22 cellular contexts compared by ENCODE assay signal in the genomic region with DNA sequence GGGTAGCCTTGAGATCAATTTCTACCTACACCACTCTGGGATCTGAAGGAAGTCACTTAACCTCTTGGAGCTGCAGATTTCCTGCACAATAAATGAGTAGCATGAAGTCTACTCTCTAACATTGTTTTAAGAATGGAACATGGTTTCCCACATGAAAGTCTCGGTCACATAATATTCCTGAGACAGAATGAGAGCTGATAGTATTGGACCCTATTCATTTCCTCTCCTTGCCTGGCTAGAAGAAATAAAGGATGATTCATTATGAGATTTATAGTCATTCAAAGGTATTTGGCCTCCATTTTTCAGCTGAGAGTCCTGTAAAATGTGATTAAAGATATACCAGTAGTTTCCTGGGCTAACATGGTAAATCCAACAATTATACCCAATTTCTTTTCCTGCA. TPM values are rescaled to one million over a fixed set of nuclear protein-coding genes. Genes with fewer than 3 reads are reported as not detected.
A peak's percentile ranks its signal among the peaks of the same experiment; 100 is the strongest.
DNase-seq lines count a peak whose midpoint lies in the region; ATAC-seq, FAIRE-seq and TF ChIP-seq lines count a peak whose summit lies in the region.
"Had no signal": no experiment of that assay in that cellular context is flagged by ENCODE, and none has a peak within 500 bp of the region (broad histone marks: within the 10 kb centered on the region; RNA-seq: fewer than 3 reads in every experiment).

No MANE protein-coding gene starts in this region.

- H4K20me1 ChIP-seq in mammary epithelial cell (ENCODE audit: insufficient read depth, low read length), result no peaks in the 10 kb centered on the region
- no peaks in the 10 kb centered on the region for H4K20me1 ChIP-seq in Loucy (ENCODE audit: insufficient read depth, low read length, poor library complexity, severe bottlenecking)
- H4K20me1 ChIP-seq in hepatocyte (ENCODE audit: insufficient read depth, poor library complexity, severe bottlenecking), result no peaks in the 10 kb centered on the region

- intact Hi-C loops in MCF 10A (cut with micrococcal nuclease), result no loop called here
- intact Hi-C loops in mammary epithelial cell (cut with micrococcal nuclease), result no loop called here

- dilution Hi-C loops in mammary epithelial cell (cut with HindIII; ENCODE audit: low sequenced_read_pairs), result loop anchor here (5.0 kb wide), 1 partner anchor 83 kb away; no protein-coding TSS in a partner anchor

- H3F3A ChIP-seq in Loucy (ENCODE audit: low read depth), result no peaks in the 10 kb centered on the region

- H3K4me1 ChIP-seq in mammary epithelial cell (ENCODE audit: insufficient read depth, low read length), result no peaks in the 10 kb centered on the region
- H3K4me1 ChIP-seq in Loucy (ENCODE audit: insufficient read depth, low read length, poor library complexity, severe bottlenecking), result peaks cover 7% of the 10 kb centered on the region
- no peaks in the 10 kb centered on the region for H3K4me1 ChIP-seq in trophoblast cell (ENCODE audit: control insufficient read depth in 1 of 2, insufficient read depth in 2 of 2, low read length in 2 of 2)
- no peaks in the 10 kb centered on the region for H3K4me1 ChIP-seq in hepatocyte (ENCODE audit: insufficient read depth)
- H3K4me1 ChIP-seq: BE2C, Caco-2, HAP-1, Peyer's patch had no signal

- peaks cover 95% of the 10 kb centered on the region for H3K36me3 Mint-ChIP-seq in MCF 10A (ENCODE audit: insufficient read depth, unreplicated experiment)
- H3K36me3 Mint-ChIP-seq: CD4-positive, CD25-positive, alpha-beta regulatory T cell had no signal

- no peaks in the 10 kb centered on the region for H3K27me3 ChIP-seq in mammary epithelial cell (ENCODE audit: insufficient read depth, low read length)
- H3K27me3 ChIP-seq in Loucy (ENCODE audit: insufficient read depth, low read length, poor library complexity, severe bottlenecking), result no peaks in the 10 kb centered on the region
- no peaks in the 10 kb centered on the region for H3K27me3 ChIP-seq in bronchial epithelial cell (ENCODE audit: control insufficient read depth, insufficient read depth, low read length)
- no peaks in the 10 kb centered on the region for H3K27me3 ChIP-seq in trophoblast cell (ENCODE audit: insufficient read depth, low read length)
- no peaks in the 10 kb centered on the region for H3K27me3 ChIP-seq in hepatocyte
- H3K27me3 ChIP-seq: BE2C, Peyer's patch had no signal

- in situ Hi-C loops in mammary epithelial cell (cut with MboI; ENCODE audit: low sequenced_read_pairs in 2 of 2), result loop anchor here in 1 of 2 donors (25.0 kb wide), 1 partner anchor 293 kb away; the partner anchor contains the start of gene DNTTIP2

- H3K9me3 ChIP-seq in mammary epithelial cell (replicated peaks; ENCODE audit: insufficient read depth, low read length), result no peaks in the 10 kb centered on the region
- no peaks in the 10 kb centered on the region for H3K9me3 ChIP-seq in Loucy (ENCODE audit: insufficient read depth, low read depth, low read length)
- no peaks in the 10 kb centered on the region for H3K9me3 ChIP-seq in trophoblast cell (ENCODE audit: insufficient read depth, low read depth, low read length)
- no peaks in the 10 kb centered on the region for H3K9me3 ChIP-seq in hepatocyte (ENCODE audit: low read depth)
- H3K9me3 ChIP-seq: BE2C, Caco-2, HAP-1, Peyer's patch had no signal

- DNase-seq in MCF 10A (ENCODE audit: unreplicated experiment) (no peak), mammary epithelial cell (no peak), bronchial epithelial cell (ENCODE audit: low read depth) (peak; percentile 3), trophoblast cell (no peak), hepatocyte (ENCODE audit: low spot score) (no peak)
- DNase-seq in stimulated activated CD4-positive, alpha-beta T cell treated with anti-CD3 and anti-CD28 coated beads, Interleukin-4, amount 100 ng/mL, for 24 hours, result no peak
- DNase-seq: 8988T; BE2C; Caco-2; CD4-positive, CD25-positive, alpha-beta regulatory T cell; KBM-7; NCI-H1417; NCI-H187 treated with DMSO at 0.1 percent for 48 hours; NCI-H226; NCI-H524; Peyer's patch; Right ventricle myocardium superior had no signal

- no peak overlapping the region for H4K12ac ChIP-seq in trophoblast cell (ENCODE audit: low read depth, low read length)

- H2BK5ac ChIP-seq in trophoblast cell (ENCODE audit: low read depth, low read length, poor library complexity), result peak overlapping the region; percentile 49

- TF ChIP-seq CTCF in MCF 10A (IDR thresholded peaks at IDR 0.05; ENCODE audit: unreplicated experiment), result no peak
- TF ChIP-seq CTCF in mammary epithelial cell (conservative IDR thresholded peaks at IDR 0.05 in 1 of 2, IDR thresholded peaks at IDR 0.05 in 1 of 2; ENCODE audit: extremely low read depth in 1 of 2, insufficient read depth in 1 of 2, low read depth in 1 of 2, low read length in 2 of 2), result no peak
- TF ChIP-seq CTCF in Loucy (conservative IDR thresholded peaks at IDR 0.05; ENCODE audit: low read length), result no peak
- TF ChIP-seq CTCF in bronchial epithelial cell (IDR thresholded peaks at IDR 0.05; ENCODE audit: insufficient read depth, low read length, severe bottlenecking), result no peak
- no peak for TF ChIP-seq CTCF in hepatocyte (IDR thresholded peaks at IDR 0.05; ENCODE audit: poor library complexity)

- H2AFZ ChIP-seq in mammary epithelial cell (ENCODE audit: low read depth, low read length), result no peak overlapping the region
- peak overlapping the region; percentile 20 for H2AFZ ChIP-seq in Loucy (ENCODE audit: low read length)
- no peak overlapping the region for H2AFZ ChIP-seq in trophoblast cell (ENCODE audit: insufficient read depth, low read length, poor library complexity)
- no peak overlapping the region for H2AFZ ChIP-seq in hepatocyte

- 100% methylated on average over 1 of the region's 1 CpG for WGBS in mammary epithelial cell (ENCODE audit: low coverage, missing lambda C conversion rate)
- WGBS in trophoblast cell (ENCODE audit: extremely low coverage, insufficient coverage, insufficient read length), result no CpG with 5 or more reads among the region's 1 CpG
- 96% methylated on average over 1 of the region's 1 CpG for WGBS in hepatocyte (ENCODE audit: low lambda C conversion rate, missing lambda C conversion rate)

- H3K27ac Mint-ChIP-seq in MCF 10A (ENCODE audit: low read depth, unreplicated experiment), result peak overlapping the region; percentile 51
- H3K27ac Mint-ChIP-seq: CD4-positive, CD25-positive, alpha-beta regulatory T cell had no signal

- no peak overlapping the region for H4K91ac ChIP-seq in trophoblast cell (ENCODE audit: low read depth, low read length)

- H3K79me1 ChIP-seq in trophoblast cell (ENCODE audit: low read length), result peaks cover 3% of the 10 kb centered on the region

- H3K9ac ChIP-seq in mammary epithelial cell (ENCODE audit: insufficient read depth, low read length), result no peak overlapping the region
- no peak overlapping the region for H3K9ac ChIP-seq in Loucy (ENCODE audit: low read depth, low read length, poor library complexity, severe bottlenecking)
- no peak overlapping the region for H3K9ac ChIP-seq in trophoblast cell (ENCODE audit: low read length)

- H3K9me2 ChIP-seq in Loucy (replicated peaks; ENCODE audit: low read depth, low read length), result no peaks in the 10 kb centered on the region
- H3K9me2 ChIP-seq in hepatocyte (replicated peaks; ENCODE audit: insufficient read depth), result no peaks in the 10 kb centered on the region

- H3K23ac ChIP-seq in trophoblast cell (ENCODE audit: low read length), result no peak overlapping the region

- BruUV-seq in MCF 10A (replicated peaks; lab: Mats Ljungman, UMichigan) (no TSS peak), mammary epithelial cell (replicated peaks; lab: Mats Ljungman, UMichigan) (no TSS peak)

- H3K9me3 Mint-ChIP-seq in MCF 10A (ENCODE audit: unreplicated experiment), result no peaks in the 10 kb centered on the region

- H3K27ac ChIP-seq in mammary epithelial cell (ENCODE audit: insufficient read depth, low read depth, low read length), result no peak overlapping the region
- no peak overlapping the region for H3K27ac ChIP-seq in trophoblast cell (ENCODE audit: low read depth, low read length)
- H3K27ac ChIP-seq in hepatocyte, result no peak overlapping the region
- H3K27ac ChIP-seq: Peyer's patch had no signal

- H3K79me2 ChIP-seq in mammary epithelial cell (ENCODE audit: insufficient read depth, low read length) (peaks cover 14% of the 10 kb centered on the region), Loucy (ENCODE audit: insufficient read depth, low read length) (no peaks in the 10 kb centered on the region), trophoblast cell (ENCODE audit: control insufficient read depth, insufficient read depth, low read length, poor library complexity) (no peaks in the 10 kb centered on the region), hepatocyte (no peaks in the 10 kb centered on the region)

- no peak for FAIRE-seq in bronchial epithelial cell (lab: Jason Lieb, UNC)
- FAIRE-seq: GM12891, GM19239 had no signal

- CTCF ChIA-PET in MCF 10A (lab: Yijun Ruan, JAX) (interaction anchor here (0.6 kb wide), 2 partner anchors 26 to 134 kb away, joined by 3 to 4 read pairs; no protein-coding TSS in a partner anchor), mammary epithelial cell (lab: Charles Lee; ENCODE audit: low non-redundant PET) (no interaction called here)

- no peak overlapping the region for H3K14ac ChIP-seq in trophoblast cell (ENCODE audit: low read length)

- H3K18ac ChIP-seq in trophoblast cell (ENCODE audit: low read length), result no peak overlapping the region

- no peak overlapping the region for H3K4me3 Mint-ChIP-seq in MCF 10A (ENCODE audit: unreplicated experiment)
- H3K4me3 Mint-ChIP-seq: CD4-positive, CD25-positive, alpha-beta regulatory T cell had no signal

- H3K4me3 ChIP-seq in mammary epithelial cell (replicated peaks in 1 of 3; ENCODE audit: insufficient read depth in 1 of 3, low read depth in 2 of 3, low read length in 3 of 3), result no peak overlapping the region
- no peak overlapping the region for H3K4me3 ChIP-seq in Loucy (ENCODE audit: low read length, poor library complexity, severe bottlenecking)
- no peak overlapping the region for H3K4me3 ChIP-seq in bronchial epithelial cell (ENCODE audit: low read depth, low read length)
- no peak overlapping the region for H3K4me3 ChIP-seq in trophoblast cell (ENCODE audit: low read depth, low read length)
- H3K4me3 ChIP-seq in hepatocyte, result no peak overlapping the region
- H3K4me3 ChIP-seq: HAP-1, Peyer's patch had no signal

- H3K4me2 ChIP-seq in mammary epithelial cell (ENCODE audit: insufficient read depth, low read depth, low read length) (no peak overlapping the region), Loucy (ENCODE audit: low read depth, low read length, poor library complexity, severe bottlenecking) (no peak overlapping the region), trophoblast cell (ENCODE audit: low read length) (no peak overlapping the region), hepatocyte (no peak overlapping the region)

- H2BK120ac ChIP-seq in trophoblast cell (ENCODE audit: insufficient read depth, low read length, poor library complexity), result no peak overlapping the region

- H3K27me3 Mint-ChIP-seq in MCF 10A (ENCODE audit: insufficient read depth, unreplicated experiment), result no peaks in the 10 kb centered on the region

- H3K4ac ChIP-seq in trophoblast cell (ENCODE audit: low read depth, low read length), result no peak overlapping the region

- peaks cover 7% of the 10 kb centered on the region for H3K4me1 Mint-ChIP-seq in MCF 10A (ENCODE audit: insufficient read depth, unreplicated experiment)
- H3K4me1 Mint-ChIP-seq: CD4-positive, CD25-positive, alpha-beta regulatory T cell had no signal

- H2AK5ac ChIP-seq in trophoblast cell (ENCODE audit: low read length), result no peak overlapping the region

- peak overlapping the region; percentile 58 for H2BK12ac ChIP-seq in trophoblast cell (ENCODE audit: low read length)

- POLR2A ChIA-PET in MCF 10A (lab: Yijun Ruan, JAX), result interaction anchor here (1.1 kb wide), 1 partner anchor 11 kb away, joined by 3 read pairs; no protein-coding TSS in a partner anchor

- ATAC-seq in HG02588 (IDR thresholded peaks at IDR 0.05; ENCODE audit: unreplicated experiment), result no peak

- peaks cover 73% of the 10 kb centered on the region for H3K36me3 ChIP-seq in mammary epithelial cell (ENCODE audit: insufficient read depth, low read length)
- no peaks in the 10 kb centered on the region for H3K36me3 ChIP-seq in Loucy (ENCODE audit: insufficient read depth, low read length)
- peaks cover 6% of the 10 kb centered on the region for H3K36me3 ChIP-seq in bronchial epithelial cell (ENCODE audit: control insufficient read depth, insufficient read depth, low read length)
- H3K36me3 ChIP-seq in trophoblast cell (ENCODE audit: control insufficient read depth in 1 of 2, insufficient read depth in 2 of 2, low read length in 2 of 2), result peaks cover 23 to 45% of the 10 kb centered on the region in 2 experiments
- no peaks in the 10 kb centered on the region for H3K36me3 ChIP-seq in hepatocyte (replicated peaks; ENCODE audit: insufficient read depth, low read depth)
- H3K36me3 ChIP-seq: BE2C, HAP-1, Peyer's patch had no signal

- H4K8ac ChIP-seq in trophoblast cell (ENCODE audit: low read depth, low read length), result no peak overlapping the region

RNA-seq across cellular contexts. Expression of gene ARHGAP29, which starts 56.7 kb away (rescaled TPM):
- total RNA-seq in MCF 10A (2022) (38.6 and 46.7 TPM in 2 replicates), mammary epithelial cell (100 to 1,000 TPM in 1 of 2 donors, 10 to 100 TPM in 1; 54.7 to 100 TPM), bronchial epithelial cell (7.9 and 18.3 TPM in 2 replicates), hepatocyte (22.3 and 22.4 TPM in 2 replicates)
- polyA plus RNA-seq in mammary epithelial cell (44.6 TPM), hepatocyte (9.6 and 22.3 TPM in 2 replicates)
- 47.1 TPM for polyA minus RNA-seq in mammary epithelial cell
- 122 and 130 TPM in 2 replicates for polyA plus RNA-seq in trophoblast cell (2013)
- total RNA-seq: CD4-positive, CD25-positive, alpha-beta regulatory T cell had no signal
- polyA plus RNA-seq: CD4-positive, CD25-positive, alpha-beta regulatory T cell had no signal

RNA-seq across cellular contexts. Expression of gene ABCA4, which starts 59.7 kb away (rescaled TPM):
- total RNA-seq in MCF 10A (2022), result 0.20 TPM in 1 of 2 replicates, not detected in the other
- 1 to 10 TPM in 1 of 2 donors, under 1 TPM in 1; 0.56 to 1.7 TPM for total RNA-seq in mammary epithelial cell
- 0.29 TPM for polyA plus RNA-seq in mammary epithelial cell
- polyA minus RNA-seq in mammary epithelial cell, result not detected
- under 0.01 and 1.4 TPM in 2 replicates for total RNA-seq in bronchial epithelial cell
- polyA plus RNA-seq in trophoblast cell (2013), result 7.2 and 7.4 TPM in 2 replicates
- 0.53 and 1.0 TPM in 2 replicates for total RNA-seq in hepatocyte
- polyA plus RNA-seq in hepatocyte, result 1.4 and 2.1 TPM in 2 replicates
- total RNA-seq: CD4-positive, CD25-positive, alpha-beta regulatory T cell had no signal
- polyA plus RNA-seq: CD4-positive, CD25-positive, alpha-beta regulatory T cell had no signal
